ENCODE assay signal across 23 cellular contexts in genomic region chr20:40651121-40651520, GRCh38. TPM values are rescaled to one million over a fixed set of nuclear protein-coding genes. Genes with fewer than 3 reads are reported as not detected.
DNase-seq lines count a peak whose midpoint lies in the region; ATAC-seq and TF ChIP-seq lines count a peak whose summit lies in the region.
"Had no signal": no experiment of that assay in that cellular context is flagged by ENCODE, and none has a peak within 500 bp of the region (broad histone marks: within the 10 kb centered on the region; RNA-seq: fewer than 3 reads in every experiment).

No MANE protein-coding gene starts in this region.

- H3K4me1 Mint-ChIP-seq in MCF 10A (ENCODE audit: insufficient read depth, unreplicated experiment), result peaks cover 66% of the 10 kb centered on the region
- no peaks in the 10 kb centered on the region for H3K4me1 Mint-ChIP-seq in stimulated activated naive B cell treated with anti-CD40 and anti-IgM and Interleukin-4, amounts not matched to agents 10 μg/mL and 1 μg/mL and 100 μg/mL, for 72 hours
- H3K4me1 Mint-ChIP-seq in CD8-positive, alpha-beta memory T cell, result no peaks in the 10 kb centered on the region
- peaks cover 0 to 2% (median 0%) of the 10 kb centered on the region in 7 donors for H3K4me1 Mint-ChIP-seq in naive thymus-derived CD4-positive, alpha-beta T cell
- H3K4me1 Mint-ChIP-seq: memory B cell had no signal

- peaks cover 4 to 11% of the 10 kb centered on the region in 2 donors for H3K4me1 ChIP-seq in breast epithelium
- H3K4me1 ChIP-seq in foreskin keratinocyte, result peaks cover 14% of the 10 kb centered on the region
- no peaks in the 10 kb centered on the region for H3K4me1 ChIP-seq in CD8-positive, alpha-beta memory T cell (ENCODE audit: insufficient read depth, low read length)
- H3K4me1 ChIP-seq in naive thymus-derived CD4-positive, alpha-beta T cell (ENCODE audit: control insufficient read depth in 2 of 2, insufficient read depth in 2 of 2, low read length in 2 of 2), result no peaks in the 10 kb centered on the region
- H3K4me1 ChIP-seq in aorta (ENCODE audit: control insufficient read depth in 1 of 2, insufficient read depth in 2 of 2, low read length in 2 of 2), result no peaks in the 10 kb centered on the region
- H3K4me1 ChIP-seq: sigmoid colon had no signal

- BruUV-seq in MCF 10A (replicated peaks; lab: Mats Ljungman, UMichigan), result no TSS peak

- TF ChIP-seq CTCF in MCF 10A (IDR thresholded peaks at IDR 0.05; ENCODE audit: unreplicated experiment), result no peak
- TF ChIP-seq CTCF in breast epithelium (IDR thresholded peaks at IDR 0.05), result no peak
- TF ChIP-seq CTCF in brain microvascular endothelial cell (IDR thresholded peaks at IDR 0.05; ENCODE audit: low read depth, low read length, missing control alignments), result no peak
- no peak for TF ChIP-seq CTCF in foreskin keratinocyte (conservative IDR thresholded peaks at IDR 0.05)

- H3K27me3 ChIP-seq in breast epithelium (no peaks in the 10 kb centered on the region), brain microvascular endothelial cell (replicated peaks) (no peaks in the 10 kb centered on the region), foreskin keratinocyte (no peaks in the 10 kb centered on the region), aorta (ENCODE audit: control insufficient read depth in 1 of 2, insufficient read depth in 2 of 2, low read length in 1 of 2) (no peaks in the 10 kb centered on the region)
- H3K27me3 ChIP-seq in CD8-positive, alpha-beta memory T cell (ENCODE audit: insufficient read depth, low read length, poor library complexity, severe bottlenecking), result no peaks in the 10 kb centered on the region
- H3K27me3 ChIP-seq in naive thymus-derived CD4-positive, alpha-beta T cell (ENCODE audit: control insufficient read depth in 2 of 2, insufficient read depth in 2 of 2, low read length in 2 of 2), result no peaks in the 10 kb centered on the region
- H3K27me3 ChIP-seq: cardiac muscle cell had no signal

- DNase-seq in MCF 10A (ENCODE audit: unreplicated experiment) (peak; percentile 81), breast epithelium (ENCODE audit: low spot score in 2 of 2) (no peak), brain microvascular endothelial cell (peak; percentile 11), foreskin keratinocyte (peak; percentile 67 to 88), aorta (no peak)
- no peak for DNase-seq in stimulated activated naive B cell treated with anti-CD40 and anti-IgM and Interleukin-4, amounts not matched to agents 10 μg/mL and 1 μg/mL and 100 μg/mL, for 72 hours
- no peak for DNase-seq in CD8-positive, alpha-beta memory T cell
- no peak for DNase-seq in naive thymus-derived CD4-positive, alpha-beta T cell
- DNase-seq: activated naive CD4-positive, alpha-beta T cell treated with anti-CD3 and anti-CD28 coated beads, Interleukin-2, amount 50 U/mL, for 16 hours; activated T-cell treated with anti-CD3 and anti-CD28 coated beads, Interleukin-2, amount 50 U/mL, for 48 hours; MM.1S; naive thymus-derived CD8-positive, alpha-beta T cell; OCI-M1; sigmoid colon; stimulated activated naive CD4-positive, alpha-beta T cell treated with Interleukin-2 at 50 U/mL for 16 hours had no signal

- POLR2A ChIA-PET in MCF 10A (lab: Yijun Ruan, JAX), result interaction anchor here (1.1 to 6.2 kb wide), 8 partner anchors 15 to 364 kb away, joined by 3 to 91 read pairs (median 18); partner anchors contain the start of gene MAFB
- POLR2A ChIA-PET in CD8-positive, alpha-beta memory T cell (lab: Charles Lee), result no interaction called here
- POLR2A ChIA-PET in naive thymus-derived CD4-positive, alpha-beta T cell (lab: Charles Lee), result no interaction called here

- H3K9me3 Mint-ChIP-seq in MCF 10A (ENCODE audit: unreplicated experiment), result no peaks in the 10 kb centered on the region
- no peaks in the 10 kb centered on the region for H3K9me3 Mint-ChIP-seq in stimulated activated naive B cell treated with anti-CD40 and anti-IgM and Interleukin-4, amounts not matched to agents 10 μg/mL and 1 μg/mL and 100 μg/mL, for 72 hours
- no peaks in the 10 kb centered on the region for H3K9me3 Mint-ChIP-seq in CD8-positive, alpha-beta memory T cell
- peaks cover 0 to 2% (median 0%) of the 10 kb centered on the region in 11 donors for H3K9me3 Mint-ChIP-seq in naive thymus-derived CD4-positive, alpha-beta T cell
- H3K9me3 Mint-ChIP-seq: memory B cell, type B pancreatic cell had no signal

- peak; percentile 76 for ATAC-seq in foreskin keratinocyte
- ATAC-seq in stimulated activated naive B cell treated with anti-CD40 and anti-IgM and Interleukin-4, amounts not matched to agents 10 μg/mL and 1 μg/mL and 100 μg/mL, for 72 hours (replicated peaks), result no peak
- no peak for ATAC-seq in naive thymus-derived CD4-positive, alpha-beta T cell
- no peak for ATAC-seq in aorta (ENCODE audit: low FRiP score)
- ATAC-seq: activated CD4-positive, CD25-positive, alpha-beta regulatory T cell treated with anti-CD3 and anti-CD28 coated beads, Interleukin-2, amount 50 U/mL, for 24 hours; HCT116; naive thymus-derived CD8-positive, alpha-beta T cell had no signal

- H3K4me3 Mint-ChIP-seq in MCF 10A (ENCODE audit: unreplicated experiment), result peak overlapping the region; percentile 33
- H3K4me3 Mint-ChIP-seq in stimulated activated naive B cell treated with anti-CD40 and anti-IgM and Interleukin-4, amounts not matched to agents 10 μg/mL and 1 μg/mL and 100 μg/mL, for 72 hours, result no peak overlapping the region
- no peak overlapping the region for H3K4me3 Mint-ChIP-seq in CD8-positive, alpha-beta memory T cell
- no peak overlapping the region for H3K4me3 Mint-ChIP-seq in naive thymus-derived CD4-positive, alpha-beta T cell
- H3K4me3 Mint-ChIP-seq: CD14-positive monocyte; memory B cell; naive thymus-derived CD8-positive, alpha-beta T cell; type B pancreatic cell had no signal

- WGBS in aorta, 2 donors, result 82 to 83% methylated on average over 1 of the region's 1 CpG

- CTCF ChIA-PET in MCF 10A (lab: Yijun Ruan, JAX), result interaction anchor here (0.8 to 5.5 kb wide), 6 partner anchors 15 to 364 kb away, joined by 3 to 48 read pairs (median 6); partner anchors contain the start of gene MAFB
- CTCF ChIA-PET in CD8-positive, alpha-beta memory T cell (lab: Charles Lee), result no interaction called here
- CTCF ChIA-PET in naive thymus-derived CD4-positive, alpha-beta T cell (lab: Charles Lee), result no interaction called here

- TF ChIP-seq POLR2A in breast epithelium (IDR thresholded peaks at IDR 0.05), result no peak

- H3K27ac ChIP-seq in breast epithelium (no peak overlapping the region), brain microvascular endothelial cell (no peak overlapping the region), foreskin keratinocyte (no peak overlapping the region), aorta (ENCODE audit: low read depth in 1 of 2, low read length in 2 of 2) (no peak overlapping the region)
- no peak overlapping the region for H3K27ac ChIP-seq in CD8-positive, alpha-beta memory T cell (ENCODE audit: low read depth, low read length)
- H3K27ac ChIP-seq in naive thymus-derived CD4-positive, alpha-beta T cell (ENCODE audit: low read depth, low read length), result no peak overlapping the region
- H3K27ac ChIP-seq: 22Rv1, cardiac muscle cell, esophagus muscularis mucosa, sigmoid colon had no signal

- H3K36me3 ChIP-seq in breast epithelium (no peaks in the 10 kb centered on the region), brain microvascular endothelial cell (replicated peaks) (no peaks in the 10 kb centered on the region), aorta (ENCODE audit: control insufficient read depth in 1 of 2, insufficient read depth in 2 of 2, low read length in 1 of 2) (no peaks in the 10 kb centered on the region)
- H3K36me3 ChIP-seq in CD8-positive, alpha-beta memory T cell (ENCODE audit: insufficient read depth, low read length), result no peaks in the 10 kb centered on the region
- H3K36me3 ChIP-seq in naive thymus-derived CD4-positive, alpha-beta T cell (ENCODE audit: control insufficient read depth in 2 of 3, insufficient read depth in 3 of 3, low read length in 3 of 3), result no peaks in the 10 kb centered on the region
- H3K36me3 ChIP-seq: cardiac muscle cell, esophagus muscularis mucosa, sigmoid colon had no signal

- in situ Hi-C loops in brain microvascular endothelial cell (cut with HindIII; ENCODE audit: low pct_ligation_motif_present, low sequenced_read_pairs), result no loop called here

- H3K4me3 ChIP-seq in breast epithelium (no peak overlapping the region), brain microvascular endothelial cell (ENCODE audit: low read depth, low read length) (no peak overlapping the region), aorta (ENCODE audit: low read length in 2 of 2) (no peak overlapping the region)
- H3K4me3 ChIP-seq in CD8-positive, alpha-beta memory T cell (ENCODE audit: low read length), result no peak overlapping the region
- no peak overlapping the region for H3K4me3 ChIP-seq in naive thymus-derived CD4-positive, alpha-beta T cell (ENCODE audit: low read length)
- H3K4me3 ChIP-seq: cardiac muscle cell, esophagus muscularis mucosa, sigmoid colon had no signal

- no peaks in the 10 kb centered on the region for H3K36me3 Mint-ChIP-seq in MCF 10A (ENCODE audit: insufficient read depth, unreplicated experiment)
- no peaks in the 10 kb centered on the region for H3K36me3 Mint-ChIP-seq in stimulated activated naive B cell treated with anti-CD40 and anti-IgM and Interleukin-4, amounts not matched to agents 10 μg/mL and 1 μg/mL and 100 μg/mL, for 72 hours
- H3K36me3 Mint-ChIP-seq in CD8-positive, alpha-beta memory T cell, result no peaks in the 10 kb centered on the region
- H3K36me3 Mint-ChIP-seq in naive thymus-derived CD4-positive, alpha-beta T cell, result no peaks in the 10 kb centered on the region
- H3K36me3 Mint-ChIP-seq: CD14-positive monocyte; memory B cell; naive thymus-derived CD8-positive, alpha-beta T cell; type B pancreatic cell had no signal

- intact Hi-C loops in MCF 10A (cut with micrococcal nuclease), result no loop called here
- intact Hi-C loops in breast epithelium (cut with DNase I; ENCODE audit: low total_unique reads), result no loop called here
- intact Hi-C loops in naive thymus-derived CD4-positive, alpha-beta T cell (cut with micrococcal nuclease), result no loop called here
- intact Hi-C loops in aorta (cut with DNase I), result no loop called here

- H3K9me3 ChIP-seq in breast epithelium (no peaks in the 10 kb centered on the region), aorta (ENCODE audit: control insufficient read depth, low read length) (no peaks in the 10 kb centered on the region)
- no peaks in the 10 kb centered on the region for H3K9me3 ChIP-seq in CD8-positive, alpha-beta memory T cell (ENCODE audit: low read length)
- H3K9me3 ChIP-seq in naive thymus-derived CD4-positive, alpha-beta T cell (ENCODE audit: control insufficient read depth in 2 of 3, low read length in 3 of 3), result no peaks in the 10 kb centered on the region
- H3K9me3 ChIP-seq: esophagus muscularis mucosa, sigmoid colon had no signal

- peak overlapping the region; percentile 88 for H3K27ac Mint-ChIP-seq in MCF 10A (ENCODE audit: low read depth, unreplicated experiment)
- H3K27ac Mint-ChIP-seq in stimulated activated naive B cell treated with anti-CD40 and anti-IgM and Interleukin-4, amounts not matched to agents 10 μg/mL and 1 μg/mL and 100 μg/mL, for 72 hours, result no peak overlapping the region
- no peak overlapping the region for H3K27ac Mint-ChIP-seq in CD8-positive, alpha-beta memory T cell
- H3K27ac Mint-ChIP-seq in naive thymus-derived CD4-positive, alpha-beta T cell, result no peak overlapping the region
- H3K27ac Mint-ChIP-seq: CD14-positive monocyte; memory B cell; naive thymus-derived CD8-positive, alpha-beta T cell; type B pancreatic cell had no signal

- no peaks in the 10 kb centered on the region for H3K27me3 Mint-ChIP-seq in MCF 10A (ENCODE audit: insufficient read depth, unreplicated experiment)
- H3K27me3 Mint-ChIP-seq in stimulated activated naive B cell treated with anti-CD40 and anti-IgM and Interleukin-4, amounts not matched to agents 10 μg/mL and 1 μg/mL and 100 μg/mL, for 72 hours, result peaks cover 15 to 29% of the 10 kb centered on the region in 2 donors
- peaks cover 4 to 23% of the 10 kb centered on the region in 2 donors for H3K27me3 Mint-ChIP-seq in CD8-positive, alpha-beta memory T cell
- peaks cover 0 to 17% (median 13%) of the 10 kb centered on the region in 5 donors for H3K27me3 Mint-ChIP-seq in naive thymus-derived CD4-positive, alpha-beta T cell
- H3K27me3 Mint-ChIP-seq: type B pancreatic cell had no signal

RNA-seq across cellular contexts. Expression of gene MAFB, which starts 37.9 kb away (rescaled TPM):
- total RNA-seq in MCF 10A (2022) (15.9 and 19.7 TPM in 2 replicates), breast epithelium (100 to 1,000 TPM in 1 of 3 donors, 10 to 100 TPM in 2; 39.0 to 148 (median 43.9) TPM), foreskin keratinocyte (0.18 and 0.34 TPM in 2 replicates), aorta (10 to 100 TPM; 55.0 to 66.3 TPM)
- polyA plus RNA-seq in foreskin keratinocyte (0.07 and 0.12 TPM in 2 replicates), aorta (10 to 100 TPM in 1 of 2 donors, 1 to 10 TPM in 1; 4.2 to 20.8 TPM)
- 1 to 10 TPM; 1.7 to 2.0 TPM for total RNA-seq in CD8-positive, alpha-beta memory T cell
- polyA plus RNA-seq in CD8-positive, alpha-beta memory T cell, result not detected
- total RNA-seq in naive thymus-derived CD4-positive, alpha-beta T cell, result 100 to 1,000 TPM in 1 of 5 experiments, 10 to 100 TPM in 1, 1 to 10 TPM in 2, under 1 TPM in 1; 0.12 to 139 (median 4.4) TPM
- not detected for polyA plus RNA-seq in naive thymus-derived CD4-positive, alpha-beta T cell

Comparison
In these comparisons a context has a peak if more than half of its experiments do, and no peak if none do; other contexts are left out.
1. DNase-seq: peak in MCF 10A (single experiment), brain microvascular endothelial cell (single experiment) and foreskin keratinocyte (2 of 2); none in breast epithelium (0 of 2), stimulated activated naive B cell treated with anti-CD40 and anti-IgM and Interleukin-4, amounts not matched to agents 10 μg/mL and 1 μg/mL and 100 μg/mL, for 72 hours (single experiment), CD8-positive, alpha-beta memory T cell (0 of 5), naive thymus-derived CD4-positive, alpha-beta T cell (0 of 9) and aorta (0 of 2).